Comparison of ENCODE assay signal across 12 cellular contexts in the genomic region with DNA sequence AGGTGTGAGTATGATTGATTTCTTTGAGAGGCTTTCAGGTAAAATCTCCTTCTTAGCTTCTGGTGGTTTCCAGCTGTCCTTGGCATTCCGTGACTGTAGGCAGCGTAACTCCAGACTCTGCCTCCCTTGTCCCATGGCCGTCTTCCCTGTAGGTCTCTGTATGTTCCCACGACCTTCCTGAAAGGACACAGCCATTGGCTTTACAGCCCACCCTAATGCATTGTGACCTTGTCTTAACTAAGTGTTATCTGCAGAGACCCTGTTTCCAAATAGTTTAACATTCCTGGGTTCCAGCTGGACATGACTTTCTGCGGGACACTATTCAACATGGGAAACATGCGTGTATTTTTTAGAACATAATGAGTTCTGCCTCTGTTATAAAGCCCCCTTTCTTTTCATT. TPM values are rescaled to one million over a fixed set of nuclear protein-coding genes. Genes with fewer than 3 reads are reported as not detected.
DNase-seq lines count a peak whose midpoint lies in the region; ATAC-seq and TF ChIP-seq lines count a peak whose summit lies in the region.
"Not testable (repeated sequence)": the region's sequence is repeated elsewhere in the genome, so short reads cannot be mapped to it uniquely, and the experiment has no call there.
"Had no signal": no experiment of that assay in that cellular context is flagged by ENCODE, and none has a peak within 500 bp of the region (broad histone marks: within the 10 kb centered on the region; RNA-seq: fewer than 3 reads in every experiment).

No MANE protein-coding gene starts in this region.

- POLR2A ChIA-PET in CD4-positive, alpha-beta T cell (lab: Charles Lee); activated CD4-positive, alpha-beta memory T cell treated with anti-CD3 and anti-CD28 coated beads for 36 hours (lab: Charles Lee): not testable (repeated sequence)

- not testable (repeated sequence) for H3K4me2 ChIP-seq in Loucy (ENCODE audit: low read depth, low read length, poor library complexity, severe bottlenecking); mesendoderm (ENCODE audit: low read length)

- not testable (repeated sequence) for ATAC-seq in CD4-positive, alpha-beta T cell (ENCODE audit: poor library complexity); stimulated activated naive CD8-positive, alpha-beta T cell treated with anti-CD3 and anti-CD28 coated beads, Interleukin-15, amount 100 ng/mL, for 72 hours

- H3K27me3 Mint-ChIP-seq in CD4-positive, alpha-beta T cell; activated CD4-positive, alpha-beta memory T cell treated with anti-CD3 and anti-CD28 coated beads for 36 hours; activated naive CD4-positive, alpha-beta T cell treated with anti-CD3 and anti-CD28 coated beads, Interleukin-2, amount 10 ng/mL, durations not matched to agents 7 days and 5 days; nephron progenitor cell (ENCODE audit: low read depth, poor library complexity); stimulated activated naive CD8-positive, alpha-beta T cell treated with anti-CD3 and anti-CD28 coated beads, Interleukin-15, amount 100 ng/mL, for 72 hours: not testable (repeated sequence)

- not testable (repeated sequence) for H4K20me1 ChIP-seq in Loucy (ENCODE audit: insufficient read depth, low read length, poor library complexity, severe bottlenecking)

- CTCF ChIA-PET in CD4-positive, alpha-beta T cell (lab: Charles Lee); activated CD4-positive, alpha-beta memory T cell treated with anti-CD3 and anti-CD28 coated beads for 36 hours (lab: Charles Lee); activated naive CD4-positive, alpha-beta T cell treated with anti-CD3 and anti-CD28 coated beads, Interleukin-2, amount 10 ng/mL, durations not matched to agents 7 days and 5 days (lab: Charles Lee): not testable (repeated sequence)

- not testable (repeated sequence) for H3K27ac Mint-ChIP-seq in CD4-positive, alpha-beta T cell; activated CD4-positive, alpha-beta memory T cell treated with anti-CD3 and anti-CD28 coated beads for 36 hours; activated naive CD4-positive, alpha-beta T cell treated with anti-CD3 and anti-CD28 coated beads, Interleukin-2, amount 10 ng/mL, durations not matched to agents 7 days and 5 days
- peak overlapping the region; percentile 3 for H3K27ac Mint-ChIP-seq in nephron progenitor cell
- peak overlapping the region; percentile 22 to 89 for H3K27ac Mint-ChIP-seq in stimulated activated naive CD8-positive, alpha-beta T cell treated with anti-CD3 and anti-CD28 coated beads, Interleukin-15, amount 100 ng/mL, for 72 hours

- H3K9me3 ChIP-seq in CD4-positive, alpha-beta T cell (ENCODE audit: control insufficient read depth, low read length); Loucy (ENCODE audit: insufficient read depth, low read depth, low read length): not testable (repeated sequence)

- not testable (repeated sequence) for H3F3A ChIP-seq in Loucy (ENCODE audit: low read depth)

- TF ChIP-seq CTCF in CD4-positive, alpha-beta T cell (IDR thresholded peaks at IDR 0.05); Loucy (conservative IDR thresholded peaks at IDR 0.05; ENCODE audit: low read length); nephron progenitor cell (IDR thresholded peaks at IDR 0.05): not testable (repeated sequence)

- WGBS in mesendoderm (ENCODE audit: extremely low coverage, insufficient coverage, low lambda C conversion rate), result no CpG with 5 or more reads among the region's 6 CpGs

- H3K79me1 ChIP-seq in mesendoderm (ENCODE audit: low read length), result not testable (repeated sequence)

- H2BK120ac ChIP-seq in mesendoderm (ENCODE audit: low read depth, low read length), result not testable (repeated sequence)

- intact Hi-C loops in CD4-positive, alpha-beta T cell (cut with DNase I, micrococcal nuclease); activated CD4-positive, alpha-beta memory T cell treated with anti-CD3 and anti-CD28 coated beads for 36 hours (cut with micrococcal nuclease): not testable (repeated sequence)

- H3K4me3 Mint-ChIP-seq in CD4-positive, alpha-beta T cell, result peak overlapping the region; percentile 50
- H3K4me3 Mint-ChIP-seq in activated CD4-positive, alpha-beta memory T cell treated with anti-CD3 and anti-CD28 coated beads for 36 hours, result peak overlapping the region; percentile 53
- H3K4me3 Mint-ChIP-seq in activated naive CD4-positive, alpha-beta T cell treated with anti-CD3 and anti-CD28 coated beads, Interleukin-2, amount 10 ng/mL, durations not matched to agents 7 days and 5 days, result peak overlapping the region; percentile 74
- H3K4me3 Mint-ChIP-seq in nephron progenitor cell, result peak overlapping the region; percentile 85
- H3K4me3 Mint-ChIP-seq in stimulated activated naive CD8-positive, alpha-beta T cell treated with anti-CD3 and anti-CD28 coated beads, Interleukin-15, amount 100 ng/mL, for 72 hours, result peak overlapping the region; percentile 13 to 89

- not testable (repeated sequence) for H4K8ac ChIP-seq in mesendoderm (ENCODE audit: low read depth, low read length)

- DNase-seq in CD4-positive, alpha-beta T cell; activated CD4-positive, alpha-beta memory T cell treated with anti-CD3 and anti-CD28 coated beads for 36 hours; activated naive CD4-positive, alpha-beta T cell treated with anti-CD3 and anti-CD28 coated beads, Interleukin-2, amount 10 ng/mL, durations not matched to agents 7 days and 5 days; nephron progenitor cell; stimulated activated naive CD8-positive, alpha-beta T cell treated with anti-CD3 and anti-CD28 coated beads, Interleukin-15, amount 100 ng/mL, for 72 hours: not testable (repeated sequence)
- DNase-seq in ecto neural progenitor cell (ENCODE audit: low spot score) (peak; percentile 35), mesendoderm (peak; percentile 9)

- H3K4me3 ChIP-seq in Loucy (ENCODE audit: low read length, poor library complexity, severe bottlenecking), result peak overlapping the region; percentile 53
- H3K4me3 ChIP-seq in mesendoderm (ENCODE audit: low read length), result not testable (repeated sequence)

- H4K5ac ChIP-seq in mesendoderm (ENCODE audit: low read length), result not testable (repeated sequence)

- peak overlapping the region; percentile 76 for H3K56ac ChIP-seq in mesendoderm (ENCODE audit: low read length)

- not testable (repeated sequence) for H3K9me2 ChIP-seq in Loucy (replicated peaks; ENCODE audit: low read depth, low read length)

- H3K27ac ChIP-seq in CD4-positive, alpha-beta T cell (ENCODE audit: low read depth, low read length); mesendoderm (ENCODE audit: low read depth, low read length): not testable (repeated sequence)

- H3K18ac ChIP-seq in mesendoderm (ENCODE audit: low read length), result not testable (repeated sequence)

- H2BK5ac ChIP-seq in mesendoderm (ENCODE audit: low read length), result not testable (repeated sequence)

- H3K36me3 ChIP-seq in Loucy (ENCODE audit: insufficient read depth, low read length); mesendoderm (ENCODE audit: control insufficient read depth, insufficient read depth, low read length): not testable (repeated sequence)

- not testable (repeated sequence) for H2AK5ac ChIP-seq in mesendoderm (ENCODE audit: low read length)

- not testable (repeated sequence) for H3K9me3 Mint-ChIP-seq in CD4-positive, alpha-beta T cell; activated CD4-positive, alpha-beta memory T cell treated with anti-CD3 and anti-CD28 coated beads for 36 hours; activated naive CD4-positive, alpha-beta T cell treated with anti-CD3 and anti-CD28 coated beads, Interleukin-2, amount 10 ng/mL, durations not matched to agents 7 days and 5 days; nephron progenitor cell; stimulated activated naive CD8-positive, alpha-beta T cell treated with anti-CD3 and anti-CD28 coated beads, Interleukin-15, amount 100 ng/mL, for 72 hours

- not testable (repeated sequence) for H3K23ac ChIP-seq in mesendoderm (ENCODE audit: low read length)

- not testable (repeated sequence) for H3K36me3 Mint-ChIP-seq in CD4-positive, alpha-beta T cell (ENCODE audit: low read depth); activated CD4-positive, alpha-beta memory T cell treated with anti-CD3 and anti-CD28 coated beads for 36 hours; activated naive CD4-positive, alpha-beta T cell treated with anti-CD3 and anti-CD28 coated beads, Interleukin-2, amount 10 ng/mL, durations not matched to agents 7 days and 5 days; nephron progenitor cell (ENCODE audit: low read depth)

- H3K27me3 ChIP-seq in CD4-positive, alpha-beta T cell (ENCODE audit: control insufficient read depth, insufficient read depth, low read length); Loucy (ENCODE audit: insufficient read depth, low read length, poor library complexity, severe bottlenecking); mesendoderm (ENCODE audit: insufficient read depth, low read length, poor library complexity): not testable (repeated sequence)

- not testable (repeated sequence) for H3K4me1 Mint-ChIP-seq in CD4-positive, alpha-beta T cell (ENCODE audit: low read depth); activated CD4-positive, alpha-beta memory T cell treated with anti-CD3 and anti-CD28 coated beads for 36 hours (ENCODE audit: low read depth); stimulated activated naive CD8-positive, alpha-beta T cell treated with anti-CD3 and anti-CD28 coated beads, Interleukin-15, amount 100 ng/mL, for 72 hours
- peaks cover 11% of the 10 kb centered on the region for H3K4me1 Mint-ChIP-seq in activated naive CD4-positive, alpha-beta T cell treated with anti-CD3 and anti-CD28 coated beads, Interleukin-2, amount 10 ng/mL, durations not matched to agents 7 days and 5 days
- peaks cover 23% of the 10 kb centered on the region for H3K4me1 Mint-ChIP-seq in nephron progenitor cell

- peak overlapping the region; percentile 55 for H3K4ac ChIP-seq in mesendoderm (ENCODE audit: low read depth, low read length)

- not testable (repeated sequence) for H3K79me2 ChIP-seq in Loucy (ENCODE audit: insufficient read depth, low read length); mesendoderm (ENCODE audit: control insufficient read depth, insufficient read depth, low read length)

- not testable (repeated sequence) for H2BK15ac ChIP-seq in mesendoderm (replicated peaks; ENCODE audit: low read depth)

- H3K9ac ChIP-seq in Loucy (ENCODE audit: low read depth, low read length, poor library complexity, severe bottlenecking) (peak overlapping the region; percentile 77), mesendoderm (ENCODE audit: low read length) (peak overlapping the region; percentile 48)

- H3K4me1 ChIP-seq in Loucy (ENCODE audit: insufficient read depth, low read length, poor library complexity, severe bottlenecking); mesendoderm (ENCODE audit: control insufficient read depth, low read depth, low read length): not testable (repeated sequence)

- H2AFZ ChIP-seq in Loucy (ENCODE audit: low read length), result not testable (repeated sequence)

RNA-seq across cellular contexts. Expression of a gene that starts 49.4 kb away (rescaled TPM):
- not detected for total RNA-seq in CD4-positive, alpha-beta T cell
- not detected for total RNA-seq in activated CD4-positive, alpha-beta memory T cell treated with anti-CD3 and anti-CD28 coated beads for 36 hours
- polyA plus RNA-seq in mesendoderm (2013, experiment 1 of 2), result not detected
- polyA plus RNA-seq in mesendoderm (2013, experiment 2 of 2), result not detected
- total RNA-seq: HT1080, IMR-90, PC-3 had no signal
- polyA plus RNA-seq: BJ, IMR-90 had no signal
